8 cellular contexts compared by ENCODE assay signal in genomic region chr14:68137704-68138619, GRCh38.
DNase-seq lines count a peak whose midpoint lies in the region; ATAC-seq, FAIRE-seq and TF ChIP-seq lines count a peak whose summit lies in the region.
"Had no signal": no experiment of that assay in that cellular context is flagged by ENCODE, and none has a peak within 500 bp of the region (broad histone marks: within the 10 kb centered on the region; RNA-seq: fewer than 3 reads in every experiment).

No MANE protein-coding gene starts in this region.

- H3K9me3 ChIP-seq in transverse colon, result no peaks in the 10 kb centered on the region

- no peak for TF ChIP-seq EP300 in transverse colon (IDR thresholded peaks at IDR 0.05; ENCODE audit: low read depth)

- in situ Hi-C loops in transverse colon (cut with MboI; ENCODE audit: low pct_ligation_motif_present in 1 of 4, low pct_unique_long_range_greater_than_20kb in 1 of 4, low sequenced_read_pairs in 3 of 4), result loop anchor here in 1 of 4 donors (25.0 kb wide), 1 partner anchor 176 kb away; no protein-coding TSS in a partner anchor

- no peak for TF ChIP-seq POLR2A in transverse colon (IDR thresholded peaks at IDR 0.05)

- H3K27ac ChIP-seq in layer of hippocampus (ENCODE audit: low read depth, low read length) (peak overlapping the region; percentile 42), transverse colon (peak overlapping the region; percentile 83 to 89 (median 88))
- H3K27ac ChIP-seq: VCaP had no signal

- H3K4me3 ChIP-seq in transverse colon, result no peak overlapping the region

- no peak for TF ChIP-seq CTCF in transverse colon (IDR thresholded peaks at IDR 0.05)

- peak; percentile 36 for FAIRE-seq in GM18507 (lab: Jason Lieb, UNC)

- H3K4me1 ChIP-seq in transverse colon, result peaks cover 27 to 51% (median 36%) of the 10 kb centered on the region in 4 donors

- intact Hi-C loops in transverse colon (cut with DNase I; ENCODE audit: low total_unique reads), result no loop called here

- no peak for ATAC-seq in GM21619 (IDR thresholded peaks at IDR 0.05; ENCODE audit: unreplicated experiment)

- H3K27me3 ChIP-seq in layer of hippocampus (ENCODE audit: control insufficient read depth, insufficient read depth, low read length), result no peaks in the 10 kb centered on the region
- no peaks in the 10 kb centered on the region for H3K27me3 ChIP-seq in transverse colon

- no peaks in the 10 kb centered on the region for H3K36me3 ChIP-seq in transverse colon

- 28 to 59% methylated on average over 2 to 3 of the region's 3 CpGs for WGBS in transverse colon (ENCODE audit: low coverage in 1 of 2), 2 donors

- DNase-seq in GM18507 (ENCODE audit: extremely low spot score, insufficient read length, low read depth), result no peak
- DNase-seq in NCI-H2107 (lab: John Stamatoyannopoulos, UW), result peak; percentile 27
- DNase-seq in cerebellar cortex (ENCODE audit: low spot score), result peak; percentile 89
- DNase-seq in transverse colon, result peak; percentile 36
- DNase-seq in NCI-H524 treated with DMSO at 0.1 percent for 48 hours (lab: John Stamatoyannopoulos, UW), result no peak

Comparison
In these comparisons a context has a peak if more than half of its experiments do, and no peak if none do; other contexts are left out.
1. DNase-seq: peak in NCI-H2107 (single experiment), cerebellar cortex (single experiment) and transverse colon (single experiment); none in GM18507 (single experiment) and NCI-H524 treated with DMSO at 0.1 percent for 48 hours (single experiment).